In the genomic region with DNA sequence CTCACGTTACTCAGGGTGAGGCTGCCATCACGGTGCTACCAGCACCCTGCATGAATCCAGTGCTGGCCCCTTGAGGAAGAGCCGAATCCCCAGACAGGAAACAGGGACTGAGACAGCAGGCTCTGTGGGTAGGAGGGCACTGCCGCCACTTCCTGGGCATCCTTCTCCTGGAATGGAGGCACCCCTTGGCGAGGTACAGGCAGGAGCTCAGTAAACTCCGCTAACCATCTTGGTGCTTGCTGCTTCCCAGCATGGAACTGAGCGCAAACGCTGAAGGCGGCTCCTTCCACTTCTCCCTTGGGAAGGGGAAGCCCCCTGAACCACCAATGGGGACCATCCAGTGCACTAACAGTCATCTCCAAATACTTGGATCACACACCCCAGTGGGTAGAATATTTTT, we compare ENCODE assay signal across 21 cellular contexts. TPM values are rescaled to one million over a fixed set of nuclear protein-coding genes. Genes with fewer than 3 reads are reported as not detected.
DNase-seq lines count a peak whose midpoint lies in the region; ATAC-seq and TF ChIP-seq lines count a peak whose summit lies in the region.
"Had no signal": no experiment of that assay in that cellular context is flagged by ENCODE, and none has a peak within 500 bp of the region (broad histone marks: within the 10 kb centered on the region; RNA-seq: fewer than 3 reads in every experiment).

No MANE protein-coding gene starts in this region.

- H3K27me3 ChIP-seq in BLaER1: no peaks in the 10 kb centered on the region
- H3K27me3 ChIP-seq in Caco-2 (replicated peaks; ENCODE audit: control insufficient read depth, insufficient read depth, low read length): no peaks in the 10 kb centered on the region
- H3K27me3 ChIP-seq in iPS-20b (ENCODE audit: insufficient read depth, low read length): peaks cover 51% of the 10 kb centered on the region
- H3K27me3 ChIP-seq in upper lobe of right lung: peaks cover 21% of the 10 kb centered on the region
- H3K27me3 ChIP-seq: Peyer's patch had no signal

- no peak for DNase-seq in Caco-2
- no peak for DNase-seq in activated CD8-positive, alpha-beta T cell treated with anti-CD3 and anti-CD28 coated beads for 36 hours
- no peak for DNase-seq in upper lobe of right lung
- DNase-seq in NK-92 (lab: John Stamatoyannopoulos, UW; ENCODE audit: unreplicated experiment): no peak
- DNase-seq: activated CD8-positive, alpha-beta memory T cell treated with anti-CD3 and anti-CD28 coated beads, Interleukin-2, amount 50 U/mL, for 4 hours; activated naive CD4-positive, alpha-beta T cell; DMS 273 treated with DMSO at 0.1 percent for 48 hours; GF-D8; kidney glomerular epithelial cell; Peyer's patch; retina; stimulated activated naive B cell treated with anti-CD40 and anti-IgM and Interleukin-4, amounts not matched to agents 10 μg/mL and 1 μg/mL and 100 μg/mL, for 72 hours; T1000; transverse colon had no signal

- H3K4me1 ChIP-seq in BLaER1 (peaks cover 68% of the 10 kb centered on the region), Caco-2 (peaks cover 67% of the 10 kb centered on the region), iPS-20b (ENCODE audit: insufficient read depth, low read length) (peaks cover 49% of the 10 kb centered on the region), upper lobe of right lung (no peaks in the 10 kb centered on the region)

- H3K36me3 Mint-ChIP-seq in Caco-2 (ENCODE audit: insufficient read depth, unreplicated experiment): no peaks in the 10 kb centered on the region
- H3K36me3 Mint-ChIP-seq in activated CD8-positive, alpha-beta T cell treated with anti-CD3 and anti-CD28 coated beads for 36 hours (ENCODE audit: low read depth): no peaks in the 10 kb centered on the region
- H3K36me3 Mint-ChIP-seq: stimulated activated naive B cell treated with anti-CD40 and anti-IgM and Interleukin-4, amounts not matched to agents 10 μg/mL and 1 μg/mL and 100 μg/mL, for 72 hours had no signal

- CTCF ChIA-PET in Caco-2 (lab: Charles Lee): interaction anchor here (1.2 kb wide), 1 partner anchor 48 kb away, joined by 3 read pairs; no protein-coding TSS in a partner anchor
- CTCF ChIA-PET in activated CD8-positive, alpha-beta T cell treated with anti-CD3 and anti-CD28 coated beads for 36 hours (lab: Charles Lee): interaction anchor here (1.5 to 2.8 kb wide), 2 partner anchors 11 to 24 kb away, joined by 4 to 13 read pairs; no protein-coding TSS in a partner anchor

- no peaks in the 10 kb centered on the region for H3K27me3 Mint-ChIP-seq in Caco-2 (ENCODE audit: insufficient read depth, unreplicated experiment)
- no peaks in the 10 kb centered on the region for H3K27me3 Mint-ChIP-seq in activated CD8-positive, alpha-beta T cell treated with anti-CD3 and anti-CD28 coated beads for 36 hours

- H3K4me2 ChIP-seq in BLaER1: peak overlapping the region; percentile 96

- no peak overlapping the region for H3K4me3 ChIP-seq in BLaER1
- H3K4me3 ChIP-seq in Caco-2 (ENCODE audit: low read depth, low read length): no peak overlapping the region
- H3K4me3 ChIP-seq in iPS-20b (ENCODE audit: low read length): peak overlapping the region; percentile 55
- H3K4me3 ChIP-seq in upper lobe of right lung: no peak overlapping the region
- H3K4me3 ChIP-seq: Peyer's patch, transverse colon had no signal

- H3K9ac ChIP-seq in BLaER1 (peak overlapping the region; percentile 50; the same call in 1 of the 2 replicates), iPS-20b (ENCODE audit: low read depth, low read length) (peak overlapping the region; percentile 30; the same call in 1 of the 2 replicates)

- intact Hi-C loops in Caco-2 (cut with micrococcal nuclease; ENCODE audit: unreplicated experiment): no loop called here
- intact Hi-C loops in activated CD8-positive, alpha-beta T cell treated with anti-CD3 and anti-CD28 coated beads for 36 hours (cut with micrococcal nuclease): no loop called here
- intact Hi-C loops in upper lobe of right lung (cut with DNase I): no loop called here

- H3K9me3 ChIP-seq in BLaER1: no peaks in the 10 kb centered on the region
- no peaks in the 10 kb centered on the region for H3K9me3 ChIP-seq in Caco-2
- H3K9me3 ChIP-seq in iPS-20b (ENCODE audit: insufficient read depth, low read depth, low read length): no peaks in the 10 kb centered on the region
- no peaks in the 10 kb centered on the region for H3K9me3 ChIP-seq in upper lobe of right lung
- H3K9me3 ChIP-seq: Peyer's patch, transverse colon had no signal

- H3K36me3 ChIP-seq in BLaER1: no peaks in the 10 kb centered on the region
- no peaks in the 10 kb centered on the region for H3K36me3 ChIP-seq in Caco-2 (ENCODE audit: control insufficient read depth, insufficient read depth, low read length)
- no peaks in the 10 kb centered on the region for H3K36me3 ChIP-seq in iPS-20b (ENCODE audit: insufficient read depth, low read depth, low read length)
- H3K36me3 ChIP-seq in upper lobe of right lung: no peaks in the 10 kb centered on the region
- H3K36me3 ChIP-seq: Peyer's patch, transverse colon had no signal

- POLR2A ChIA-PET in Caco-2 (lab: Charles Lee): interaction anchor here (0.9 kb wide), 1 partner anchor 13 kb away, joined by 3 read pairs; no protein-coding TSS in a partner anchor
- POLR2A ChIA-PET in activated CD8-positive, alpha-beta T cell treated with anti-CD3 and anti-CD28 coated beads for 36 hours (lab: Charles Lee): interaction anchor here (0.5 to 2.5 kb wide), 3 partner anchors 11 to 15 kb away, joined by 3 to 10 read pairs (median 4); no protein-coding TSS in a partner anchor

- TF ChIP-seq CTCF in Caco-2 (IDR thresholded peaks at IDR 0.05; ENCODE audit: insufficient read depth in 1 of 2, low read depth in 1 of 2, low read length in 1 of 2, severe bottlenecking in 1 of 2, unreplicated experiment in 1 of 2): no peak
- TF ChIP-seq CTCF in activated CD8-positive, alpha-beta T cell treated with anti-CD3 and anti-CD28 coated beads for 36 hours (IDR thresholded peaks at IDR 0.05): no peak
- no peak for TF ChIP-seq CTCF in upper lobe of right lung (IDR thresholded peaks at IDR 0.05)

- H4K20me1 ChIP-seq in BLaER1: no peaks in the 10 kb centered on the region

- no peaks in the 10 kb centered on the region for H3K9me3 Mint-ChIP-seq in Caco-2 (ENCODE audit: unreplicated experiment)
- H3K9me3 Mint-ChIP-seq in activated CD8-positive, alpha-beta T cell treated with anti-CD3 and anti-CD28 coated beads for 36 hours: peaks cover 2% of the 10 kb centered on the region
- H3K9me3 Mint-ChIP-seq: neural crest cell had no signal

- peaks cover 50% of the 10 kb centered on the region for H3K4me1 Mint-ChIP-seq in Caco-2 (ENCODE audit: low read depth, unreplicated experiment)
- peaks cover 69% of the 10 kb centered on the region for H3K4me1 Mint-ChIP-seq in activated CD8-positive, alpha-beta T cell treated with anti-CD3 and anti-CD28 coated beads for 36 hours (ENCODE audit: low read depth)

- no peak for ATAC-seq in activated CD8-positive, alpha-beta T cell treated with anti-CD3 and anti-CD28 coated beads for 36 hours
- no peak for ATAC-seq in upper lobe of right lung
- no peak for ATAC-seq in HG03520 (IDR thresholded peaks at IDR 0.05; ENCODE audit: unreplicated experiment)
- no peak for ATAC-seq in HG03439 (IDR thresholded peaks at IDR 0.05; ENCODE audit: unreplicated experiment)
- ATAC-seq: activated CD4-positive, CD25-positive, alpha-beta regulatory T cell treated with anti-CD3 and anti-CD28 coated beads, Interleukin-2, amount 50 U/mL, for 24 hours; HCT116; stimulated activated naive B cell treated with anti-CD40 and anti-IgM and Interleukin-4, amounts not matched to agents 10 μg/mL and 1 μg/mL and 100 μg/mL, for 72 hours had no signal

- peak overlapping the region; percentile 86 for H3K27ac Mint-ChIP-seq in Caco-2 (ENCODE audit: unreplicated experiment)
- H3K27ac Mint-ChIP-seq in activated CD8-positive, alpha-beta T cell treated with anti-CD3 and anti-CD28 coated beads for 36 hours: peak overlapping the region; percentile 19

- no TSS peak for BruUV-seq in Caco-2 (replicated peaks; lab: Mats Ljungman, UMichigan)

- H3K4me3 Mint-ChIP-seq in Caco-2 (ENCODE audit: unreplicated experiment): no peak overlapping the region
- H3K4me3 Mint-ChIP-seq in activated CD8-positive, alpha-beta T cell treated with anti-CD3 and anti-CD28 coated beads for 36 hours: no peak overlapping the region
- H3K4me3 Mint-ChIP-seq: neural crest cell; stimulated activated naive B cell treated with anti-CD40 and anti-IgM and Interleukin-4, amounts not matched to agents 10 μg/mL and 1 μg/mL and 100 μg/mL, for 72 hours had no signal

- H3K27ac ChIP-seq in BLaER1 (peak overlapping the region; percentile 61), iPS-20b (ENCODE audit: low read length) (no peak overlapping the region), upper lobe of right lung (no peak overlapping the region)
- H3K27ac ChIP-seq: Peyer's patch, transverse colon had no signal

RNA-seq across cellular contexts. Expression of gene CCDC167, which starts 13.5 kb away (rescaled TPM):
- 30.6 and 32.3 TPM in 2 replicates for total RNA-seq in Caco-2 (2022)
- total RNA-seq in activated CD8-positive, alpha-beta T cell treated with anti-CD3 and anti-CD28 coated beads for 36 hours: 10 to 100 TPM; 63.7 to 68.1 TPM
- 12.9 TPM for total RNA-seq in upper lobe of right lung
